In genomic region chr14:70898346-70898745, GRCh38 we compare ENCODE assay signal across 29 cellular contexts. TPM values are rescaled to one million over a fixed set of nuclear protein-coding genes. Genes with fewer than 3 reads are reported as not detected.
DNase-seq lines count a peak whose midpoint lies in the region; ATAC-seq and TF ChIP-seq lines count a peak whose summit lies in the region.
"Had no signal": no experiment of that assay in that cellular context is flagged by ENCODE, and none has a peak within 500 bp of the region (broad histone marks: within the 10 kb centered on the region; RNA-seq: fewer than 3 reads in every experiment).

No MANE protein-coding gene starts in this region.

- no peak for TF ChIP-seq POLR2A in GM18505 (IDR thresholded peaks at IDR 0.05; ENCODE audit: borderline replicate concordance, extremely low read depth, insufficient read depth, insufficient read length)

- no peak overlapping the region for H3K4me3 ChIP-seq in muscle layer of colon (ENCODE audit: low read depth in 1 of 2, low read length in 2 of 2)
- H3K4me3 ChIP-seq: breast epithelium, esophagus squamous epithelium, lower lobe of right lung, MG63 had no signal

- H3K4me1 ChIP-seq in muscle layer of colon (ENCODE audit: insufficient read depth, low read length): peaks cover 28% of the 10 kb centered on the region
- H3K4me1 ChIP-seq: breast epithelium, lower lobe of right lung had no signal

- H3K9me3 Mint-ChIP-seq in stimulated activated memory B cell treated with anti-CD40 and anti-IgM and Interleukin-4, amounts not matched to agents 10 μg/mL and 1 μg/mL and 100 μg/mL, for 72 hours: peaks cover 4% of the 10 kb centered on the region
- H3K9me3 Mint-ChIP-seq: activated CD4-positive, alpha-beta memory T cell treated with anti-CD3 and anti-CD28 coated beads for 36 hours had no signal

- no peak overlapping the region for H3K4me3 Mint-ChIP-seq in T-helper 17 cell
- H3K4me3 Mint-ChIP-seq in stimulated activated memory B cell treated with anti-CD40 and anti-IgM and Interleukin-4, amounts not matched to agents 10 μg/mL and 1 μg/mL and 100 μg/mL, for 72 hours: no peak overlapping the region
- H3K4me3 Mint-ChIP-seq: activated B cell treated with CpG ODN at 0.5 μM for 24 hours; activated CD4-positive, alpha-beta memory T cell treated with anti-CD3 and anti-CD28 coated beads for 36 hours had no signal

- H3K27me3 ChIP-seq in muscle layer of colon (ENCODE audit: control insufficient read depth in 1 of 2, insufficient read depth in 2 of 2, low read length in 2 of 2): no peaks in the 10 kb centered on the region
- H3K27me3 ChIP-seq: breast epithelium, esophagus squamous epithelium, MG63 had no signal

- no peaks in the 10 kb centered on the region for H3K36me3 ChIP-seq in muscle layer of colon (ENCODE audit: insufficient read depth, low read length)
- H3K36me3 ChIP-seq: breast epithelium, esophagus squamous epithelium, lower lobe of right lung, MG63 had no signal

- DNase-seq in HK-2 (ENCODE audit: unreplicated experiment) (peak; percentile 19), T-helper 17 cell (no peak), A172 (ENCODE audit: low spot score) (no peak)
- no peak for DNase-seq in stimulated activated naive CD8-positive, alpha-beta T cell treated with anti-CD3 and anti-CD28 coated beads, Interleukin-15, Interleukin-2, amounts not matched to agents 100 U/mL and 50 U/mL, for 24 hours
- DNase-seq: activated B cell treated with CpG ODN at 0.5 μM for 24 hours; activated CD4-positive, alpha-beta memory T cell treated with anti-CD3 and anti-CD28 coated beads for 36 hours; activated effector memory CD4-positive, alpha-beta T cell treated with Interleukin-2 at 50 U/mL for 16 hours; cortex of kidney; esophagus squamous epithelium; kidney; lower lobe of right lung; MG63; NCI-H1436 treated with DMSO at 0.1 percent for 48 hours; NCI-H2107; NCI-H446; occipital lobe; OCI-M1; right cardiac atrium; stimulated activated CD4-positive, alpha-beta T cell treated with anti-CD3 and anti-CD28 coated beads, Interleukin-4, amount 100 ng/mL, for 4 hours; stimulated activated naive CD4-positive, alpha-beta T cell treated with Interleukin-2 at 50 U/mL for 16 hours; T-helper 9 cell; trophoblast cell had no signal

- peak overlapping the region; percentile 60 for H3K27ac Mint-ChIP-seq in T-helper 17 cell
- H3K27ac Mint-ChIP-seq in stimulated activated memory B cell treated with anti-CD40 and anti-IgM and Interleukin-4, amounts not matched to agents 10 μg/mL and 1 μg/mL and 100 μg/mL, for 72 hours: peak overlapping the region; percentile 2
- H3K27ac Mint-ChIP-seq: activated B cell treated with CpG ODN at 0.5 μM for 24 hours; activated CD4-positive, alpha-beta memory T cell treated with anti-CD3 and anti-CD28 coated beads for 36 hours had no signal

- no peaks in the 10 kb centered on the region for H3K36me3 Mint-ChIP-seq in T-helper 17 cell (ENCODE audit: low read depth)
- H3K36me3 Mint-ChIP-seq in stimulated activated memory B cell treated with anti-CD40 and anti-IgM and Interleukin-4, amounts not matched to agents 10 μg/mL and 1 μg/mL and 100 μg/mL, for 72 hours: peaks cover 4% of the 10 kb centered on the region
- H3K36me3 Mint-ChIP-seq: activated CD4-positive, alpha-beta memory T cell treated with anti-CD3 and anti-CD28 coated beads for 36 hours had no signal

- no peak for ATAC-seq in T-helper 17 cell
- no peak for ATAC-seq in stimulated activated memory B cell treated with anti-CD40 and anti-IgM and Interleukin-4, amounts not matched to agents 10 μg/mL and 1 μg/mL and 100 μg/mL, for 72 hours
- no peak for ATAC-seq in GM18505 (IDR thresholded peaks at IDR 0.05; ENCODE audit: unreplicated experiment)
- no peak for ATAC-seq in GM18868 (IDR thresholded peaks at IDR 0.05; ENCODE audit: unreplicated experiment)
- no peak for ATAC-seq in stimulated activated naive CD8-positive, alpha-beta T cell treated with anti-CD3 and anti-CD28 coated beads, Interleukin-15, Interleukin-2, amounts not matched to agents 100 U/mL and 50 U/mL, for 24 hours
- ATAC-seq: lower lobe of right lung, Right ventricle myocardium inferior had no signal

- H3K27me3 Mint-ChIP-seq in T-helper 17 cell: no peaks in the 10 kb centered on the region
- H3K27me3 Mint-ChIP-seq in stimulated activated memory B cell treated with anti-CD40 and anti-IgM and Interleukin-4, amounts not matched to agents 10 μg/mL and 1 μg/mL and 100 μg/mL, for 72 hours: peaks cover 26% of the 10 kb centered on the region

- no peak overlapping the region for H3K9ac ChIP-seq in muscle layer of colon (ENCODE audit: low read length)

- H3K9me3 ChIP-seq in T-helper 17 cell (ENCODE audit: control insufficient read depth, low read length, poor library complexity, severe bottlenecking): no peaks in the 10 kb centered on the region
- no peaks in the 10 kb centered on the region for H3K9me3 ChIP-seq in muscle layer of colon (ENCODE audit: low read length)
- H3K9me3 ChIP-seq: breast epithelium, esophagus squamous epithelium, lower lobe of right lung, MG63 had no signal

- peak overlapping the region; percentile 71 for H3K27ac ChIP-seq in muscle layer of colon (ENCODE audit: low read depth, low read length)
- H3K27ac ChIP-seq: C4-2B, lower lobe of right lung had no signal

- peaks cover 35% of the 10 kb centered on the region for H3K4me1 Mint-ChIP-seq in T-helper 17 cell
- H3K4me1 Mint-ChIP-seq in stimulated activated memory B cell treated with anti-CD40 and anti-IgM and Interleukin-4, amounts not matched to agents 10 μg/mL and 1 μg/mL and 100 μg/mL, for 72 hours: peaks cover 13% of the 10 kb centered on the region
- H3K4me1 Mint-ChIP-seq: activated B cell treated with CpG ODN at 0.5 μM for 24 hours had no signal

RNA-seq across cellular contexts. Expression of gene PCNX1, which starts 8.9 kb away (rescaled TPM):
- total RNA-seq in T-helper 17 cell: 100 to 1,000 TPM; 140 to 153 TPM
- total RNA-seq in A172 (2014; rRNA removed; shearing (Covaris generic)): 11.8 and 12.9 TPM in 2 replicates

Comparison
In these comparisons a context has a peak if more than half of its experiments do, and no peak if none do; other contexts are left out.
1. RNA of gene PCNX1, which starts 8.9 kb away (total RNA-seq): 140 to 153 TPM in T-helper 17 cell; 11.8 to 12.9 TPM in A172; every median in the first group is over 10 times any median in the second.